Comparison of ENCODE assay signal across 10 cellular contexts in genomic region chr1:50271337-50271736, GRCh38.
DNase-seq lines count a peak whose midpoint lies in the region; ATAC-seq and TF ChIP-seq lines count a peak whose summit lies in the region.
"Had no signal": no experiment of that assay in that cellular context is flagged by ENCODE, and none has a peak within 500 bp of the region (broad histone marks: within the 10 kb centered on the region; RNA-seq: fewer than 3 reads in every experiment).

No MANE protein-coding gene starts in this region.

- BruUV-seq in OCI-LY7 (replicated peaks; lab: Mats Ljungman, UMichigan), result no TSS peak

- DNase-seq in left ventricle myocardium inferior, result peak; percentile 18
- no peak for DNase-seq in heart left ventricle
- DNase-seq in NCI-H2227 (lab: John Stamatoyannopoulos, UW; ENCODE audit: unreplicated experiment), result peak; percentile 82
- peak; percentile 97 for DNase-seq in SK-N-DZ (ENCODE audit: low spot score)
- DNase-seq in OCI-LY7 (ENCODE audit: low spot score), result no peak
- no peak for DNase-seq in activated T-cell treated with anti-CD3 and anti-CD28 coated beads, Interleukin-2, amount 50 U/mL, for 48 hours
- DNase-seq in GOT3 (lab: John Stamatoyannopoulos, UW), result no peak
- DNase-seq: CD4-positive, alpha-beta memory T cell; NCI-H1092 had no signal

- POLR2A ChIA-PET in OCI-LY7 (lab: Charles Lee), result no interaction called here

- H3K4me3 ChIP-seq in left ventricle myocardium inferior, result no peak overlapping the region
- no peak overlapping the region for H3K4me3 ChIP-seq in heart left ventricle
- no peak overlapping the region for H3K4me3 ChIP-seq in OCI-LY7 (ENCODE audit: low read depth, low read length, poor library complexity, severe bottlenecking)

- H3K27ac ChIP-seq in left ventricle myocardium inferior (replicated peaks) (no peak overlapping the region), heart left ventricle (no peak overlapping the region), OCI-LY7 (ENCODE audit: low read depth, low read length, poor library complexity, severe bottlenecking) (no peak overlapping the region)
- H3K27ac ChIP-seq: KMS-11 had no signal

- H3K36me3 ChIP-seq in left ventricle myocardium inferior (no peaks in the 10 kb centered on the region), heart left ventricle (no peaks in the 10 kb centered on the region), OCI-LY7 (ENCODE audit: insufficient read depth, low read length) (no peaks in the 10 kb centered on the region)

- TF ChIP-seq CTCF in left ventricle myocardium inferior (IDR thresholded peaks at IDR 0.05; ENCODE audit: borderline replicate concordance), result no peak
- TF ChIP-seq CTCF in heart left ventricle (IDR thresholded peaks at IDR 0.05), result no peak
- no peak for TF ChIP-seq CTCF in OCI-LY7 (conservative IDR thresholded peaks at IDR 0.05; ENCODE audit: low read length)

- no peak for TF ChIP-seq POLR2A in heart left ventricle (IDR thresholded peaks at IDR 0.05)

- H3K9me3 ChIP-seq in left ventricle myocardium inferior (replicated peaks), result no peaks in the 10 kb centered on the region
- H3K9me3 ChIP-seq in heart left ventricle, result no peaks in the 10 kb centered on the region
- H3K9me3 ChIP-seq in OCI-LY7 (ENCODE audit: low read length), result no peaks in the 10 kb centered on the region

- no peak overlapping the region for H3K4me2 ChIP-seq in OCI-LY7 (ENCODE audit: low read length)
- H3K4me2 ChIP-seq: KMS-11 had no signal

- no peak for ATAC-seq in heart left ventricle

- H3K27me3 ChIP-seq in left ventricle myocardium inferior (ENCODE audit: low read depth) (peaks cover 39% of the 10 kb centered on the region), heart left ventricle (peaks cover 0 to 20% (median 0%) of the 10 kb centered on the region in 9 donors)

- H2AFZ ChIP-seq in OCI-LY7 (ENCODE audit: low read length), result no peak overlapping the region

- H3K4me1 ChIP-seq in left ventricle myocardium inferior (no peaks in the 10 kb centered on the region), heart left ventricle (peaks cover 0 to 9% (median 0%) of the 10 kb centered on the region in 12 donors), OCI-LY7 (ENCODE audit: insufficient read depth, low read length, poor library complexity, severe bottlenecking) (no peaks in the 10 kb centered on the region)

- H3K9me2 ChIP-seq in OCI-LY7 (ENCODE audit: insufficient read depth, low read length), result no peaks in the 10 kb centered on the region

- CTCF ChIA-PET in OCI-LY7 (lab: Charles Lee; ENCODE audit: unreplicated experiment), result interaction anchor here (1.1 kb wide), 1 partner anchor 31 kb away, joined by 3 read pairs; no protein-coding TSS in a partner anchor

- WGBS in heart left ventricle, 4 donors, result 19 to 35% (median 32%) methylated on average over 2 of the region's 2 CpGs

- intact Hi-C loops in left ventricle myocardium inferior (cut with micrococcal nuclease) (no loop called here), heart left ventricle (cut with DNase I) (no loop called here), OCI-LY7 (cut with micrococcal nuclease; ENCODE audit: unreplicated experiment) (no loop called here)

- H3K79me2 ChIP-seq in OCI-LY7 (ENCODE audit: insufficient read depth, low read depth, low read length), result no peaks in the 10 kb centered on the region

- H4K20me1 ChIP-seq in OCI-LY7 (ENCODE audit: insufficient read depth, low read length), result no peaks in the 10 kb centered on the region

Comparison
In these comparisons a context has a peak if more than half of its experiments do, and no peak if none do; other contexts are left out.
1. DNase-seq: peak in left ventricle myocardium inferior (single experiment), NCI-H2227 (single experiment) and SK-N-DZ (single experiment); none in heart left ventricle (0 of 5), OCI-LY7 (single experiment), activated T-cell treated with anti-CD3 and anti-CD28 coated beads, Interleukin-2, amount 50 U/mL, for 48 hours (0 of 2) and GOT3 (single experiment).